In the genomic region with DNA sequence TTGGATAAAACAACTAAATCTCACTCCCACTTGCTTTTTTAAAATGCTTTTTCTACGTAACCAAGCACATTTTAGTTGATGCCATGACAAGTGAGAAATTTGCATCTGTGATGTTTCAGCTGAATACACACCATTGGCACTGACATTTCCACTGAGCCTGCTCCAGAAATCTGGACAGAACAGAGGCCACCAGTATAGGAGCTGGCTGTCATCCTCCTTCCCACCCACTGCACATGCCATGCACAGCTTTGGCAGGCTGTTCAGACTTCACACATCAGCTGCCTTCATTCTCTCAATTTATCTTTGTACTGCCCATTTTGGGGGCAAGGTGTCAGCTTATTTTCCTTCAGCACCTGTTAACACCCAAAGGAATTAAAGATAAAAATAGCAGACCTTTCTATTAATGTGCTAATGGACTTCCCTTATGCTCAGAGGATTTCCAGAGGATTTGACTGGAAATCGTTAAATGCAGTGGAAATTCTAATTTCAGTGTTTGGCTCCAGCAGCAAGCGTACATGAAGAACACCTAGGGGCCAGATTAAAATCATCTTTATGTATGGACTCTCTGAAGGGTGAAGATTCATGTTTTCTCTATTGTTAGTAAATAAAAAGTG, we compare ENCODE assay signal across 18 cellular contexts. TPM values are rescaled to one million over a fixed set of nuclear protein-coding genes. Genes with fewer than 3 reads are reported as not detected.
A peak's percentile ranks its signal among the peaks of the same experiment; 100 is the strongest.
DNase-seq lines count a peak whose midpoint lies in the region; ATAC-seq, FAIRE-seq and TF ChIP-seq lines count a peak whose summit lies in the region.
"Had no signal": no experiment of that assay in that cellular context is flagged by ENCODE, and none has a peak within 500 bp of the region (broad histone marks: within the 10 kb centered on the region; RNA-seq: fewer than 3 reads in every experiment).

No MANE protein-coding gene starts in this region.

- H3K4ac ChIP-seq in H9 (ENCODE audit: low read depth, low read length): no peak overlapping the region

- no peak for TF ChIP-seq RAD21 in HepG2 (CRISPR knock-in tag; IDR thresholded peaks at IDR 0.05)

- TF ChIP-seq CTCF in H9 (conservative IDR thresholded peaks at IDR 0.05) (no peak), PC-9 (conservative IDR thresholded peaks at IDR 0.05) (no peak), nephron (IDR thresholded peaks at IDR 0.05; ENCODE audit: unreplicated experiment in 3 of 3) (no peak), HepG2 (CRISPR knock-in tag; IDR thresholded peaks at IDR 0.05) (no peak)

- H3K4me3 ChIP-seq in PC-9 (no peak overlapping the region), HepG2 (replicated peaks in 1 of 3; ENCODE audit: insufficient read depth in 1 of 3, low read depth in 2 of 3, low read length in 3 of 3) (no peak overlapping the region)
- H3K4me3 ChIP-seq: suprapubic skin had no signal

- H3K56ac ChIP-seq in H9 (ENCODE audit: insufficient read length, low read depth, low read length): no peak overlapping the region

- H3K4me3 Mint-ChIP-seq in H9: no peak overlapping the region
- H3K4me3 Mint-ChIP-seq in nephron: no peak overlapping the region
- H3K4me3 Mint-ChIP-seq: activated CD8-positive, alpha-beta T cell treated with anti-CD3 and anti-CD28 coated beads for 36 hours; CD8-positive, alpha-beta memory T cell; dendritic cell treated with granulocyte-macrophage colony-stimulating factor and Interleukin-4, amounts not matched to agents 40 ng/mL and 50 ng/mL, for 4 days had no signal

- POLR2A ChIA-PET in PC-9 (lab: Charles Lee; ENCODE audit: unreplicated experiment): no interaction called here
- POLR2A ChIA-PET in HepG2 (lab: Yijun Ruan, JAX): no interaction called here

- H3K9me2 ChIP-seq in PC-9 (ENCODE audit: insufficient read depth): no peaks in the 10 kb centered on the region

- no peak overlapping the region for H4K8ac ChIP-seq in H9 (replicated peaks; ENCODE audit: insufficient read length, low read depth, low read length)

- H3K23ac ChIP-seq in H9 (ENCODE audit: insufficient read length, low read depth, low read length): no peak overlapping the region

- intact Hi-C loops in PC-9 (cut with micrococcal nuclease; ENCODE audit: unreplicated experiment) (loop anchor here (1.0 to 10.0 kb wide), 5 partner anchors 35 to 133 kb away; partner anchors contain the start of genes ECHDC2 and SCP2), head of caudate nucleus (cut with DNase I) (no loop called here), HepG2 (cut with micrococcal nuclease; ENCODE audit: unreplicated experiment) (no loop called here)

- H3K79me1 ChIP-seq in H9 (ENCODE audit: insufficient read depth, low read depth, low read length, poor library complexity, severe bottlenecking): no peaks in the 10 kb centered on the region

- peaks cover 42% of the 10 kb centered on the region for H3F3A ChIP-seq in PC-9 (ENCODE audit: insufficient read depth, low read depth)

- H3K18ac ChIP-seq in H9 (ENCODE audit: insufficient read length, low read depth, low read length): no peak overlapping the region

- H3K23me2 ChIP-seq in H9 (ENCODE audit: insufficient read length, low read depth, low read length, poor library complexity, severe bottlenecking): no peaks in the 10 kb centered on the region

- H3K27me3 Mint-ChIP-seq in H9 (ENCODE audit: low read depth) (no peaks in the 10 kb centered on the region), nephron (ENCODE audit: low read depth) (no peaks in the 10 kb centered on the region)
- H3K27me3 Mint-ChIP-seq: activated CD8-positive, alpha-beta T cell treated with anti-CD3 and anti-CD28 coated beads for 36 hours; CD8-positive, alpha-beta memory T cell; dendritic cell treated with granulocyte-macrophage colony-stimulating factor and Interleukin-4, amounts not matched to agents 40 ng/mL and 50 ng/mL, for 4 days had no signal

- in situ Hi-C loops in HepG2 (cut with HindIII; ENCODE audit: extremely low pct_ligation_motif_present, low pct_unique_long_range_greater_than_20kb): no loop called here

- H2BK15ac ChIP-seq in H9 (ENCODE audit: low read depth, low read length): no peak overlapping the region

- no CpG with 5 or more reads among the region's 3 CpGs for WGBS in H9 (ENCODE audit: extremely low coverage, insufficient read length, low lambda C conversion rate)
- WGBS in HepG2 (ENCODE audit: low lambda C conversion rate): 96% methylated on average over 3 of the region's 3 CpGs

- H2BK5ac ChIP-seq in H9 (ENCODE audit: insufficient read length, low read length): no peak overlapping the region

- H3K27me3 ChIP-seq in H9 (ENCODE audit: insufficient read depth, low read length) (no peaks in the 10 kb centered on the region), PC-9 (ENCODE audit: insufficient read depth, low read depth) (no peaks in the 10 kb centered on the region), HepG2 (ENCODE audit: control insufficient read depth in 1 of 2, insufficient read depth in 2 of 2, low read length in 2 of 2) (no peaks in the 10 kb centered on the region)
- H3K27me3 ChIP-seq: neutrophil, suprapubic skin had no signal

- H2BK120ac ChIP-seq in H9 (ENCODE audit: low read depth, low read length, poor library complexity, severe bottlenecking): no peak overlapping the region

- H3K27ac ChIP-seq in H9 (ENCODE audit: insufficient read length, low read depth, low read length) (no peak overlapping the region), PC-9 (peak overlapping the region; percentile 74), HepG2 (ENCODE audit: extremely low read length, insufficient read depth, low read length) (no peak overlapping the region)
- H3K27ac ChIP-seq: neutrophil, suprapubic skin had no signal

- no peak overlapping the region for H4K91ac ChIP-seq in H9 (ENCODE audit: insufficient read length, low read depth, low read length)

- H2BK12ac ChIP-seq in H9 (ENCODE audit: insufficient read length, low read depth, low read length): no peak overlapping the region

- H3K9me3 ChIP-seq in H9 (ENCODE audit: control insufficient read depth, low read depth, low read length): no peaks in the 10 kb centered on the region
- no peaks in the 10 kb centered on the region for H3K9me3 ChIP-seq in PC-9 (ENCODE audit: insufficient read depth, low read depth)
- no peaks in the 10 kb centered on the region for H3K9me3 ChIP-seq in HepG2 (ENCODE audit: low read length)
- H3K9me3 ChIP-seq: neutrophil, suprapubic skin had no signal

- BruUV-seq in PC-9 (replicated peaks; lab: Mats Ljungman, UMichigan): no TSS peak
- BruUV-seq in HepG2 (replicated peaks; lab: Mats Ljungman, UMichigan): no TSS peak

- H2BK20ac ChIP-seq in H9 (ENCODE audit: low read depth, low read length, poor library complexity, severe bottlenecking): no peak overlapping the region

- H3K36me3 ChIP-seq in PC-9 (ENCODE audit: low read depth) (peaks cover 6% of the 10 kb centered on the region; the same call in 1 of the 2 replicates), HepG2 (replicated peaks in 1 of 2; ENCODE audit: control insufficient read depth in 1 of 2, insufficient read depth in 2 of 2, low read length in 2 of 2) (peaks cover 11 to 25% of the 10 kb centered on the region in 2 experiments)

- H4K5ac ChIP-seq in H9 (ENCODE audit: insufficient read length, low read depth, low read length): no peak overlapping the region

- H3K4me1 ChIP-seq in H9 (ENCODE audit: insufficient read depth, low read length): peaks cover 4% of the 10 kb centered on the region
- peaks cover 47% of the 10 kb centered on the region for H3K4me1 ChIP-seq in PC-9 (replicated peaks; ENCODE audit: insufficient read depth)
- H3K4me1 ChIP-seq in HepG2 (ENCODE audit: insufficient read depth, low read length): no peaks in the 10 kb centered on the region

- peak overlapping the region; percentile 24 for H3K4me2 ChIP-seq in H9 (ENCODE audit: insufficient read depth, insufficient read length, low read length)
- peak overlapping the region; percentile 59 for H3K4me2 ChIP-seq in PC-9
- no peak overlapping the region for H3K4me2 ChIP-seq in HepG2 (ENCODE audit: low read depth, low read length)

- H4K20me1 ChIP-seq in H9 (ENCODE audit: control insufficient read depth, insufficient read depth, insufficient read length): no peaks in the 10 kb centered on the region
- no peaks in the 10 kb centered on the region for H4K20me1 ChIP-seq in PC-9 (ENCODE audit: insufficient read depth)
- H4K20me1 ChIP-seq in HepG2 (ENCODE audit: insufficient read depth, low read length): no peaks in the 10 kb centered on the region

- no peak overlapping the region for H2AK5ac ChIP-seq in H9 (ENCODE audit: insufficient read length, low read length)

- DNase-seq in H9 (no peak), PC-9 (no peak), head of caudate nucleus (peak in 24 of 42 donors; percentile 17 to 72 (median 40)), GM19240 (ENCODE audit: insufficient read length, low spot score) (no peak), NCI-H146 (lab: John Stamatoyannopoulos, UW) (no peak), HepG2 (ENCODE audit: low spot score) (no peak)
- DNase-seq: activated CD8-positive, alpha-beta T cell treated with anti-CD3 and anti-CD28 coated beads for 36 hours; CD8-positive, alpha-beta memory T cell; islet precursor cell; NCI-H345; stimulated activated CD4-positive, alpha-beta T cell treated with anti-CD3 and anti-CD28 coated beads, Interleukin-2, amount 100 ng/mL, for 48 hours had no signal

- CTCF ChIA-PET in PC-9 (lab: Charles Lee) (interaction anchor here (0.6 kb wide), 1 partner anchor 22 kb away, joined by 3 read pairs; no protein-coding TSS in a partner anchor), HepG2 (lab: Yijun Ruan, JAX; ENCODE audit: low intra/inter-chr PET ratio, low total read pairs) (no interaction called here)

- H3K4me1 Mint-ChIP-seq in H9 (peaks cover 27 to 39% of the 10 kb centered on the region in 2 experiments), nephron (peaks cover 49% of the 10 kb centered on the region)

- TF ChIP-seq POLR2A in HepG2 (IDR thresholded peaks at IDR 0.05; ENCODE audit: insufficient read depth in 1 of 2, low read depth in 2 of 2, low read length in 2 of 2): no peak

- no peak overlapping the region for H2AFZ ChIP-seq in H9 (ENCODE audit: low read length)
- H2AFZ ChIP-seq in PC-9: no peak overlapping the region
- no peak overlapping the region for H2AFZ ChIP-seq in HepG2 (ENCODE audit: low read length)

- H3K9ac ChIP-seq in H9 (ENCODE audit: extremely low read depth, insufficient read length, low read length) (no peak overlapping the region), HepG2 (ENCODE audit: insufficient read depth, low read depth, low read length) (no peak overlapping the region)

- H3T11ph ChIP-seq in H9 (ENCODE audit: low read length): no peak overlapping the region

- TF ChIP-seq EP300 in HepG2 (IDR thresholded peaks at IDR 0.05; ENCODE audit: low read depth in 2 of 2, low read length in 2 of 2): no peak
- TF ChIP-seq EP300 in HepG2 (CRISPR knock-in tag; IDR thresholded peaks at IDR 0.05; ENCODE audit: borderline replicate concordance): no peak

- ATAC-seq in GM18873 (IDR thresholded peaks at IDR 0.05; ENCODE audit: low FRiP score, unreplicated experiment): no peak
- ATAC-seq in HepG2: no peak
- ATAC-seq: activated CD8-positive, alpha-beta T cell treated with anti-CD3 and anti-CD28 coated beads for 36 hours had no signal

- H3K36me3 Mint-ChIP-seq in H9 (ENCODE audit: insufficient read depth in 1 of 3, low read depth in 3 of 3) (no peaks in the 10 kb centered on the region; a peak in 1 of 7 replicates), nephron (ENCODE audit: low read depth) (peaks cover 45% of the 10 kb centered on the region)

- H3K27ac Mint-ChIP-seq in H9: no peak overlapping the region
- peak overlapping the region in 2 of 3 experiments; percentile 21 for H3K27ac Mint-ChIP-seq in nephron
- H3K27ac Mint-ChIP-seq: activated CD8-positive, alpha-beta T cell treated with anti-CD3 and anti-CD28 coated beads for 36 hours; dendritic cell treated with granulocyte-macrophage colony-stimulating factor and Interleukin-4, amounts not matched to agents 40 ng/mL and 50 ng/mL, for 4 days had no signal

- FAIRE-seq in HepG2 (lab: Jason Lieb, UNC): no peak
- FAIRE-seq: G401.6, GM12891 had no signal

- H3K9me3 Mint-ChIP-seq in H9: no peaks in the 10 kb centered on the region
- H3K9me3 Mint-ChIP-seq in nephron: no peaks in the 10 kb centered on the region
- H3K9me3 Mint-ChIP-seq: activated CD8-positive, alpha-beta T cell treated with anti-CD3 and anti-CD28 coated beads for 36 hours; CD8-positive, alpha-beta memory T cell; dendritic cell treated with granulocyte-macrophage colony-stimulating factor and Interleukin-4, amounts not matched to agents 40 ng/mL and 50 ng/mL, for 4 days had no signal

- no peak overlapping the region for H3K14ac ChIP-seq in H9 (ENCODE audit: insufficient read depth, low read length)

- no peaks in the 10 kb centered on the region for H3K79me2 ChIP-seq in H9 (ENCODE audit: insufficient read depth, low read length)
- H3K79me2 ChIP-seq in PC-9 (ENCODE audit: low read depth): no peaks in the 10 kb centered on the region
- no peaks in the 10 kb centered on the region for H3K79me2 ChIP-seq in HepG2 (ENCODE audit: insufficient read depth, low read length)

RNA-seq across cellular contexts. Expression of gene PODN, which starts 12.9 kb away (rescaled TPM):
- 0.17 and 0.29 TPM in 2 replicates for total RNA-seq in H9 (2021)
- total RNA-seq in PC-9 (2021): not detected in 2 replicates
- total RNA-seq in HepG2 (2016; rRNA removed; fragmentation: Illumina TruSeq; extraction: Trizol): not detected in 2 replicates
- not detected in 2 replicates for total RNA-seq in HepG2 (2016; cell fraction: cytosol; rRNA removed; fragmentation: Illumina TruSeq; extraction: Trizol; ENCODE audit: low read depth)
- total RNA-seq in HepG2 (2016; cell fraction: insoluble cytoplasmic fraction; rRNA removed; fragmentation: Illumina TruSeq; extraction: Trizol): not detected in 2 replicates
- not detected in 2 replicates for total RNA-seq in HepG2 (2016; cell fraction: membrane; rRNA removed; fragmentation: Illumina TruSeq; extraction: Trizol)
- not detected in 2 replicates for total RNA-seq in HepG2 (2016; cell fraction: nucleus; rRNA removed; fragmentation: Illumina TruSeq; extraction: Trizol)
- polyA plus RNA-seq in HepG2 (2011; rRNA removed): 0.10 and 0.13 TPM in 2 replicates
- polyA plus RNA-seq in HepG2 (2011; cell fraction: cytosol; rRNA removed): 0.03 TPM in 1 of 2 replicates, not detected in the other
- polyA plus RNA-seq in HepG2 (2011; cell fraction: nucleus; rRNA removed): 0.29 and 0.56 TPM in 2 replicates
- 0.38 and 0.40 TPM in 2 replicates for polyA plus RNA-seq in HepG2 (2012)
- not detected in 2 replicates for polyA plus RNA-seq in HepG2 (2016; cell fraction: cytosol; fragmentation: Illumina TruSeq; extraction: Trizol; ENCODE audit: low read depth)
- polyA plus RNA-seq in HepG2 (2016; cell fraction: insoluble cytoplasmic fraction; fragmentation: Illumina TruSeq; extraction: Trizol; ENCODE audit: low read depth): not detected in 2 replicates
- polyA plus RNA-seq in HepG2 (2016; cell fraction: membrane; fragmentation: Illumina TruSeq; extraction: Trizol; ENCODE audit: low read depth): not detected in 2 replicates
- not detected in 2 replicates for polyA plus RNA-seq in HepG2 (2016; cell fraction: nucleus; fragmentation: Illumina TruSeq; extraction: Trizol; ENCODE audit: insufficient read depth, low read depth)
- polyA minus RNA-seq in HepG2 (2011; rRNA and poly(A)+ RNA removed; ENCODE audit: low replicate concordance): 0.10 TPM in 1 of 2 replicates, not detected in the other
- not detected in 2 replicates for polyA minus RNA-seq in HepG2 (2011; cell fraction: cytosol; rRNA and poly(A)+ RNA removed)
- polyA minus RNA-seq in HepG2 (2011; cell fraction: nucleus; rRNA and poly(A)+ RNA removed): 0.25 TPM in 1 of 2 replicates, not detected in the other
- total RNA-seq: activated CD8-positive, alpha-beta T cell treated with anti-CD3 and anti-CD28 coated beads for 36 hours; CD8-positive, alpha-beta memory T cell had no signal

Comparison
In these comparisons a context has a peak if more than half of its experiments do, and no peak if none do; other contexts are left out.
1. DNase-seq: peak in head of caudate nucleus (24 of 42); none in H9 (single experiment), PC-9 (0 of 2), GM19240 (single experiment), NCI-H146 (single experiment) and HepG2 (single experiment).
2. H3K27ac Mint-ChIP-seq: peak in nephron (2 of 3); none in H9 (0 of 3).